Comparison of ENCODE assay signal across 21 cellular contexts in the genomic region with DNA sequence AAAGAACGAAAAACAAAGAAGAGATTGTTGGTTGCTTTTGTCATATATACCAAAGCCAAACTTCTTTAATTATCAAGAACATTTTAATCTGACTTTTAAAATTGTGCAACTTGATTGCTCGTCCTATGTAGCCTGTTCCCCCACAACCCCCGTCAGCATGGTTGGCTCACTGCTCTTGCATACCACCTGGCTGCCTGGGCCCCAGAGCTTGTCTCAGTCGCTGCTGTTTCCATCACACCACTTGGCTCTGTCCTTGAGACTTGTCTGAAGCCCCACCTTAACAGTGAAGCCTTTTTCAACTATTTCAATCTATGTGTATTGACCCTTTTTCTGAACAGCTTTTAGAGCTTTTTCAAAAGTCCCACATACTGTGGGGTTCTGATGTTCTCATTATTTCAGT.
"Had no signal": no experiment of that assay in that cellular context is flagged by ENCODE, and none has a peak within 500 bp of the region (broad histone marks: within the 10 kb centered on the region; RNA-seq: fewer than 3 reads in every experiment).

No MANE protein-coding gene starts in this region.

- H3K9ac ChIP-seq: SK-N-SH had no signal

- H3K4me1 ChIP-seq: adrenal gland had no signal

- H3K27ac ChIP-seq: adrenal gland, SJCRH30, WERI-Rb-1 had no signal

- H3K27me3 ChIP-seq: adrenal gland, SJCRH30 had no signal

- H3K9me2 ChIP-seq: SK-N-SH had no signal

- H3K4me2 ChIP-seq: SK-N-SH had no signal

- H3K4me3 ChIP-seq: adrenal gland, SJCRH30 had no signal

- H3K9me3 ChIP-seq: adrenal gland, SJCRH30, SK-N-SH had no signal

- DNase-seq: activated CD4-positive, alpha-beta T cell treated with anti-CD3 and anti-CD28 coated beads for 4 hours; activated CD8-positive, alpha-beta memory T cell treated with anti-CD3 and anti-CD28 coated beads, Interleukin-2, amount 50 U/mL, for 4 hours; activated CD8-positive, alpha-beta T cell treated with anti-CD3 and anti-CD28 coated beads for 36 hours; activated gamma-delta T cell treated with Interleukin-2 at 50 U/mL for 16 hours; activated naive CD4-positive, alpha-beta T cell treated with anti-CD3 and anti-CD28 coated beads, Interleukin-2, amount 10 ng/mL, durations not matched to agents 7 days and 5 days; activated naive CD8-positive, alpha-beta T cell treated with anti-CD3 and anti-CD28 coated beads for 36 hours; activated T-cell treated with anti-CD3 and anti-CD28 coated beads, Interleukin-2, amount 50 U/mL, for 72 hours; adrenal gland; anterior cingulate cortex; central memory CD4-positive, alpha-beta T cell; KG1; MV-4-11; NCI-H1092 treated with DMSO at 0.1 percent for 48 hours; NCI-H1417 treated with DMSO at 0.1 percent for 48 hours; NCI-H1694; NCI-H2029; NCI-H510A treated with DMSO at 0.1 percent for 48 hours; SJCRH30; SK-N-SH; T-helper 1 cell; WERI-Rb-1 had no signal

- H3K36me3 ChIP-seq: adrenal gland, SJCRH30, WERI-Rb-1 had no signal
